In genomic region chr10:75404335-75405200, GRCh38 we compare ENCODE assay signal across 8 cellular contexts. TPM values are rescaled to one million over a fixed set of nuclear protein-coding genes. Genes with fewer than 3 reads are reported as not detected.
DNase-seq lines count a peak whose midpoint lies in the region; ATAC-seq lines count a peak whose summit lies in the region.

No MANE protein-coding gene starts in this region.

- H3K36me3 ChIP-seq in endocrine pancreas (ENCODE audit: control insufficient read depth, insufficient read depth, low read length) = no peaks in the 10 kb centered on the region

- no peak overlapping the region for H3K27ac Mint-ChIP-seq in natural killer cell treated with Interleukin-12 subunit alpha and Interleukin-12 subunit beta and Interleukin-15 and Interleukin-18, amount 100 ng/mL, for 72 hours

- H3K4me1 Mint-ChIP-seq in natural killer cell treated with Interleukin-12 subunit alpha and Interleukin-12 subunit beta and Interleukin-15 and Interleukin-18, amount 100 ng/mL, for 72 hours (ENCODE audit: low read depth in 2 of 2) = peaks cover 18 to 29% of the 10 kb centered on the region in 2 donors

- peak; percentile 27 for ATAC-seq in GM18909 (IDR thresholded peaks at IDR 0.05; ENCODE audit: poor library complexity, unreplicated experiment)
- ATAC-seq in natural killer cell treated with Interleukin-12 subunit alpha and Interleukin-12 subunit beta and Interleukin-15 and Interleukin-18, amount 100 ng/mL, for 72 hours = no peak
- ATAC-seq in GM21423 (IDR thresholded peaks at IDR 0.05; ENCODE audit: unreplicated experiment) = no peak

- no peaks in the 10 kb centered on the region for H3K9me3 ChIP-seq in endocrine pancreas (ENCODE audit: control insufficient read depth, low read length)

- no peaks in the 10 kb centered on the region for H3K36me3 Mint-ChIP-seq in natural killer cell treated with Interleukin-12 subunit alpha and Interleukin-12 subunit beta and Interleukin-15 and Interleukin-18, amount 100 ng/mL, for 72 hours

- DNase-seq in NCI-H2227 (lab: John Stamatoyannopoulos, UW; ENCODE audit: unreplicated experiment) (peak; percentile 50), NCI-H187 treated with DMSO at 0.1 percent for 48 hours (lab: John Stamatoyannopoulos, UW) (no peak), globus pallidus (ENCODE audit: low spot score) (no peak)
- no peak for DNase-seq in natural killer cell treated with Interleukin-12 subunit alpha and Interleukin-12 subunit beta and Interleukin-15 and Interleukin-18, amount 100 ng/mL, for 72 hours (ENCODE audit: low spot score)
- DNase-seq in stimulated activated naive CD4-positive, alpha-beta T cell (lab: John Stamatoyannopoulos, UW) = no peak

- peak overlapping the region; percentile 34 for H3K4me3 Mint-ChIP-seq in natural killer cell treated with Interleukin-12 subunit alpha and Interleukin-12 subunit beta and Interleukin-15 and Interleukin-18, amount 100 ng/mL, for 72 hours

- no peaks in the 10 kb centered on the region for H3K4me1 ChIP-seq in endocrine pancreas (ENCODE audit: control insufficient read depth, insufficient read depth, low read length)

- H3K27me3 ChIP-seq in endocrine pancreas (ENCODE audit: control insufficient read depth, insufficient read depth, low read length) = no peaks in the 10 kb centered on the region

- peaks cover 39 to 51% of the 10 kb centered on the region in 2 donors for H3K27me3 Mint-ChIP-seq in natural killer cell treated with Interleukin-12 subunit alpha and Interleukin-12 subunit beta and Interleukin-15 and Interleukin-18, amount 100 ng/mL, for 72 hours

- H3K9me3 Mint-ChIP-seq in natural killer cell treated with Interleukin-12 subunit alpha and Interleukin-12 subunit beta and Interleukin-15 and Interleukin-18, amount 100 ng/mL, for 72 hours = no peaks in the 10 kb centered on the region

- peak overlapping the region; percentile 11 for H3K4me3 ChIP-seq in endocrine pancreas (ENCODE audit: control insufficient read depth, insufficient read depth, low read length)

- peak overlapping the region; percentile 57 for H3K9ac ChIP-seq in endocrine pancreas (ENCODE audit: control insufficient read depth, insufficient read depth, low read length)

RNA-seq across cellular contexts. Expression of gene ZNF503, which starts 3.0 kb away (rescaled TPM):
- total RNA-seq in natural killer cell treated with Interleukin-12 subunit alpha and Interleukin-12 subunit beta and Interleukin-15 and Interleukin-18, amount 100 ng/mL, for 72 hours = under 1 TPM; 0.11 to 0.21 TPM

RNA-seq across cellular contexts. Expression of gene LRMDA, which starts 26.9 kb away (rescaled TPM):
- 1 to 10 TPM in 1 of 2 donors, under 1 TPM in 1; 0.92 to 1.8 TPM for total RNA-seq in natural killer cell treated with Interleukin-12 subunit alpha and Interleukin-12 subunit beta and Interleukin-15 and Interleukin-18, amount 100 ng/mL, for 72 hours
